In genomic region chr1:169697769-169698168, GRCh38 we compare ENCODE assay signal across 1 cellular context.
TF ChIP-seq lines count a peak whose summit lies in the region.

No MANE protein-coding gene starts in this region.

TF ChIP-seq in GM23338, 12 proteins besides CTCF, POLR2A, EP300 and RAD21 (continued from another document):
- TF ChIP-seq ZNF462 (CRISPR knock-in tag; IDR thresholded peaks at IDR 0.05) (no peak), STAT1 (IDR thresholded peaks at IDR 0.05; ENCODE audit: unreplicated experiment) (no peak), ZNF114 (CRISPR knock-in tag; IDR thresholded peaks at IDR 0.05) (no peak), JUNB (IDR thresholded peaks at IDR 0.05; ENCODE audit: unreplicated experiment) (no peak), NANOG (IDR thresholded peaks at IDR 0.05; ENCODE audit: borderline replicate concordance) (no peak), CREB1 (CRISPR knock-in tag; IDR thresholded peaks at IDR 0.05; ENCODE audit: low read depth) (no peak)
- TF ChIP-seq, protein P1, sequence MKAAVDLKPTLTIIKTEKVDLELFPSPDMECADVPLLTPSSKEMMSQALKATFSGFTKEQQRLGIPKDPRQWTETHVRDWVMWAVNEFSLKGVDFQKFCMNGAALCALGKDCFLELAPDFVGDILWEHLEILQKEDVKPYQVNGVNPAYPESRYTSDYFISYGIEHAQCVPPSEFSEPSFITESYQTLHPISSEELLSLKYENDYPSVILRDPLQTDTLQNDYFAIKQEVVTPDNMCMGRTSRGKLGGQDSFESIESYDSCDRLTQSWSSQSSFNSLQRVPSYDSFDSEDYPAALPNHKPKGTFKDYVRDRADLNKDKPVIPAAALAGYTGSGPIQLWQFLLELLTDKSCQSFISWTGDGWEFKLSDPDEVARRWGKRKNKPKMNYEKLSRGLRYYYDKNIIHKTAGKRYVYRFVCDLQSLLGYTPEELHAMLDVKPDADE (IDR thresholded peaks at IDR 0.05) = no peak
